ENCODE assay signal across 8 cellular contexts in genomic region chr5:179060116-179061008, GRCh38. TPM values are rescaled to one million over a fixed set of nuclear protein-coding genes. Genes with fewer than 3 reads are reported as not detected.
DNase-seq lines count a peak whose midpoint lies in the region; ATAC-seq and TF ChIP-seq lines count a peak whose summit lies in the region.

Gene ZNF354C, plus strand, starts transcription at chr5:179060373. Its CDS starts 1,696 bp downstream, at chr5:179062069.

- peak; percentile 87 for DNase-seq in DMS 273 treated with DMSO at 0.1 percent for 48 hours (lab: John Stamatoyannopoulos, UW)
- DNase-seq in activated naive CD8-positive, alpha-beta T cell treated with anti-CD3 and anti-CD28 coated beads, Interleukin-2, amount 50 U/mL, for 24 hours = peak; percentile 87
- peak; percentile 80 to 96 (median 92) for DNase-seq in head of caudate nucleus
- peak; percentile 87 for DNase-seq in occipital lobe (lab: John Stamatoyannopoulos, UW)
- DNase-seq in stromal cell of bone marrow (ENCODE audit: low read depth) = peak; percentile 82

- H3K36me3 Mint-ChIP-seq in activated naive CD8-positive, alpha-beta T cell treated with anti-CD3 and anti-CD28 coated beads, Interleukin-2, amount 50 U/mL, for 24 hours (ENCODE audit: low read depth) = peaks cover 55% of the 10 kb centered on the region

- H3K4me3 Mint-ChIP-seq in activated naive CD8-positive, alpha-beta T cell treated with anti-CD3 and anti-CD28 coated beads, Interleukin-2, amount 50 U/mL, for 24 hours = peak within 1 kb of the TSS; percentile 82

- intact Hi-C loops in head of caudate nucleus (cut with DNase I) = loop anchor here (5.0 to 10.0 kb wide), 3 partner anchors 33 to 203 kb away; partner anchors contain the start of genes ZNF354B and ZNF454

- ATAC-seq in HG03060 (IDR thresholded peaks at IDR 0.05; ENCODE audit: low read depth, unreplicated experiment) (peak; percentile 78), SK-N-SH treated with all-trans-retinoic acid at 6 μM for 48 hours (peak; percentile 99), GM19035 (IDR thresholded peaks at IDR 0.05; ENCODE audit: unreplicated experiment) (no peak)
- peak; percentile 98 for ATAC-seq in activated naive CD8-positive, alpha-beta T cell treated with anti-CD3 and anti-CD28 coated beads, Interleukin-2, amount 50 U/mL, for 24 hours

- H3K27ac Mint-ChIP-seq in activated naive CD8-positive, alpha-beta T cell treated with anti-CD3 and anti-CD28 coated beads, Interleukin-2, amount 50 U/mL, for 24 hours = peak within 1 kb of the TSS; percentile 80

- peaks cover 29% of the 10 kb centered on the region for H3K9me3 Mint-ChIP-seq in activated naive CD8-positive, alpha-beta T cell treated with anti-CD3 and anti-CD28 coated beads, Interleukin-2, amount 50 U/mL, for 24 hours

- H3K27me3 Mint-ChIP-seq in activated naive CD8-positive, alpha-beta T cell treated with anti-CD3 and anti-CD28 coated beads, Interleukin-2, amount 50 U/mL, for 24 hours = no peaks in the 10 kb centered on the region

- peaks cover 19% of the 10 kb centered on the region for H3K4me1 Mint-ChIP-seq in activated naive CD8-positive, alpha-beta T cell treated with anti-CD3 and anti-CD28 coated beads, Interleukin-2, amount 50 U/mL, for 24 hours

TF ChIP-seq in SK-N-SH treated with all-trans-retinoic acid at 6 μM for 48 hours, 23 proteins besides CTCF, POLR2A, EP300 and RAD21:
- TF ChIP-seq CREB5 (CRISPR knock-in tag; IDR thresholded peaks at IDR 0.05; ENCODE audit: low read depth) (no peak), SNAI2 (CRISPR knock-in tag; IDR thresholded peaks at IDR 0.05) (peak; percentile 62; the same call in 1 of the 2 replicates), ZC3H10 (CRISPR knock-in tag; IDR thresholded peaks at IDR 0.05) (no peak), ZFP3 (CRISPR knock-in tag; IDR thresholded peaks at IDR 0.05) (peak; percentile 59; the same call in 1 of the 2 replicates), ESRRG (CRISPR knock-in tag; IDR thresholded peaks at IDR 0.05) (no peak)
TF ChIP-seq in SK-N-SH treated with all-trans-retinoic acid at 6 μM for 48 hours: peak in this region for 2.

RNA-seq across cellular contexts. Expression of gene ZNF354C, which starts in this region (rescaled TPM):
- 59.6 TPM for total RNA-seq in occipital lobe
